In genomic region chr2:241349941-241350340, GRCh38 we compare ENCODE assay signal across 32 cellular contexts.
"Had no signal": no experiment of that assay in that cellular context is flagged by ENCODE, and none has a peak within 500 bp of the region (broad histone marks: within the 10 kb centered on the region; RNA-seq: fewer than 3 reads in every experiment).

No MANE protein-coding gene starts in this region.

- H3K4me3 Mint-ChIP-seq: activated CD4-positive, alpha-beta T cell treated with anti-CD3 and anti-CD28 coated beads, Interleukin-2, amount 10 ng/mL, durations not matched to agents 24 days and 14 days; activated CD8-positive, alpha-beta T cell treated with anti-CD3 and anti-CD28 coated beads, Interleukin-2, amount 10 ng/mL, durations not matched to agents 7 days and 5 days; activated naive CD4-positive, alpha-beta T cell treated with anti-CD3 and anti-CD28 coated beads for 36 hours; activated naive CD8-positive, alpha-beta T cell treated with anti-CD3 and anti-CD28 coated beads for 36 hours; activated T-cell treated with anti-CD3 and anti-CD28 coated beads, Interleukin-2, amount 50 U/mL, for 24 hours; activated T-helper 1 cell treated with anti-CD3 and anti-CD28 coated beads, Interleukin-12 subunit alpha, Interleukin-12 subunit beta, Interleukin-2, Interleukin-4 antibody, amounts not matched to agents 30 ng/mL and 10 ng/mL and 1 ng/mL, durations not matched to agents 14 hours and 24 hours and 36 hours; central memory CD8-positive, alpha-beta T cell; T-helper 1 cell treated with Interleukin-12 subunit alpha and Interleukin-12 subunit beta and Interleukin-4 antibody, amounts not matched to agents 30 μg/mL and 1 μg/mL, for 36 hours had no signal

- H3K27me3 Mint-ChIP-seq: activated CD4-positive, alpha-beta T cell treated with anti-CD3 and anti-CD28 coated beads, Interleukin-2, amount 10 ng/mL, durations not matched to agents 24 days and 14 days; activated naive CD8-positive, alpha-beta T cell treated with anti-CD3 and anti-CD28 coated beads for 36 hours; activated T-cell treated with anti-CD3 and anti-CD28 coated beads, Interleukin-2, amount 50 U/mL, for 24 hours; central memory CD8-positive, alpha-beta T cell had no signal

- H3K4me1 ChIP-seq: SJCRH30 had no signal

- H3K4me3 ChIP-seq: ascending aorta, cardiac muscle cell, MG63, SJCRH30, SK-N-MC had no signal

- H3K27ac ChIP-seq: ascending aorta, cardiac muscle cell, SJCRH30, SK-N-MC, WERI-Rb-1 had no signal

- H3K9me3 ChIP-seq: ascending aorta, MG63, SJCRH30 had no signal

- H3K4me1 Mint-ChIP-seq: activated naive CD8-positive, alpha-beta T cell treated with anti-CD3 and anti-CD28 coated beads for 36 hours had no signal

- ATAC-seq: activated CD8-positive, alpha-beta T cell treated with anti-CD3 and anti-CD28 coated beads, Interleukin-2, amount 10 ng/mL, durations not matched to agents 7 days and 5 days; Panc1 had no signal

- DNase-seq: activated CD4-positive, alpha-beta T cell treated with anti-CD3 and anti-CD28 coated beads for 1 hour; activated CD4-positive, alpha-beta T cell treated with anti-CD3 and anti-CD28 coated beads, Interleukin-2, amount 10 ng/mL, durations not matched to agents 24 days and 14 days; activated CD4-positive, alpha-beta T cell treated with anti-CD3 and anti-CD28 coated beads, Interleukin-2, amount 50 U/mL, for 48 hours; activated CD4-positive, CD25-positive, alpha-beta regulatory T cell; activated CD8-positive, alpha-beta T cell treated with anti-CD3 and anti-CD28 coated beads, Interleukin-2, amount 10 ng/mL, durations not matched to agents 7 days and 5 days; activated gamma-delta T cell treated with Interleukin-2 at 50 U/mL for 16 hours; activated naive CD4-positive, alpha-beta T cell treated with anti-CD3 and anti-CD28 coated beads for 36 hours; activated naive CD8-positive, alpha-beta T cell treated with anti-CD3 and anti-CD28 coated beads for 36 hours; activated T-cell treated with anti-CD3 and anti-CD28 coated beads, Interleukin-2, amount 50 U/mL, for 24 hours; amniotic stem cell; Kasumi-1; KG1; MG63; NCI-H1048; NCI-H1105 treated with DMSO at 0.1 percent for 48 hours; NCI-H1436; NCI-H1694; NCI-H1930; NCI-H2081 treated with DMSO at 0.1 percent for 48 hours; NCI-H226; NCI-H524 treated with DMSO at 0.1 percent for 48 hours; SHP77; SJCRH30; T-helper 9 cell; WERI-Rb-1 had no signal

- H3K9me3 Mint-ChIP-seq: activated CD4-positive, alpha-beta T cell treated with anti-CD3 and anti-CD28 coated beads, Interleukin-2, amount 10 ng/mL, durations not matched to agents 24 days and 14 days; activated naive CD4-positive, alpha-beta T cell treated with anti-CD3 and anti-CD28 coated beads for 36 hours; activated naive CD8-positive, alpha-beta T cell treated with anti-CD3 and anti-CD28 coated beads for 36 hours; activated T-cell treated with anti-CD3 and anti-CD28 coated beads, Interleukin-2, amount 50 U/mL, for 24 hours; activated T-helper 1 cell treated with anti-CD3 and anti-CD28 coated beads, Interleukin-12 subunit alpha, Interleukin-12 subunit beta, Interleukin-2, Interleukin-4 antibody, amounts not matched to agents 30 ng/mL and 10 ng/mL and 1 ng/mL, durations not matched to agents 14 hours and 24 hours and 36 hours; central memory CD8-positive, alpha-beta T cell; T-helper 1 cell treated with Interleukin-12 subunit alpha and Interleukin-12 subunit beta and Interleukin-4 antibody, amounts not matched to agents 30 μg/mL and 1 μg/mL, for 36 hours had no signal

- H3K27ac Mint-ChIP-seq: activated T-helper 1 cell treated with anti-CD3 and anti-CD28 coated beads, Interleukin-12 subunit alpha, Interleukin-12 subunit beta, Interleukin-2, Interleukin-4 antibody, amounts not matched to agents 30 ng/mL and 10 ng/mL and 1 ng/mL, durations not matched to agents 14 hours and 24 hours and 36 hours; T-helper 1 cell treated with Interleukin-12 subunit alpha and Interleukin-12 subunit beta and Interleukin-4 antibody, amounts not matched to agents 30 μg/mL and 1 μg/mL, for 36 hours had no signal
